ENCODE assay signal across 1 cellular context in the genomic region with DNA sequence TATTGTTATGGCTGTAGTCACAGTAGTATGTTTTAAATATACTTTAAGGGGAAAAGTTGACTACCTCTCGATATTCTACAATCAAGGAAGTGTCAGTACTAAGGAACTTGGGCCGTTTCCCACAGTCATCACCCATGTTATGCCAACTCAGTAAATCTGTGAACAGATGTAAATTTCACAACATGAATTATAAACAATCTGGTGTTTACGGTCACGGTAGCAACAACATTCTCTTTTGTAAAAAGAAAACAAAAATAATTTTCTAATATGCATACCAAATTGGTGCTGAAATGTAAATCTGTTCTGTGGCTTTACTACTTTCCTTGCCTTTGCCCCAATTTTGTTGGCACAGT.
TF ChIP-seq lines count a peak whose summit lies in the region.

No MANE protein-coding gene starts in this region.

TF ChIP-seq in HCT116, 20 proteins besides CTCF, POLR2A, EP300 and RAD21 (continued from another document):
- TF ChIP-seq CBX3 (IDR thresholded peaks at IDR 0.05; ENCODE audit: low read depth) = no peak
